In the genomic region with DNA sequence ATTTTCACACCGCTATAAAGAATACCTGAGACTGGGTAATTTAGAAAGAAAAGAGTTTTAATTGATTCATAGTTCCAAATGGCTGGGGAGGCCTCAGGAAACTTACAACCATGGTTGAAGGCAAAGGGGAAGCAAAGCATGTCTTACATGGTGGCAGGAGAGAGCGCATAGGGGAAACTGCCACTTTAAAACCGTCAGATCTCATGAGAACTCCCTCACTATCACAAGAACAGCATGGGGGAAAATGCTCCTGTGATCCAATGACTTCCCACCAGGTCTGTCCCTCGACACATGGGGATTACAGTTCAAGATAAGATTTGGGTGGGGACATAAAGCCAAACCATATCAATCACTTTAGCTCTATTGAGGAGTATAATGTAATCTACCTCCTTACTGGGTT, we compare ENCODE assay signal across 1 cellular context.
TF ChIP-seq lines count a peak whose summit lies in the region.

No MANE protein-coding gene starts in this region.

TF ChIP-seq in K562, 482 proteins besides CTCF, POLR2A, EP300 and RAD21 (continued from another document):
- no peak for TF ChIP-seq MBD1 (CRISPR knock-in tag; IDR thresholded peaks at IDR 0.05)
- TF ChIP-seq ZMIZ1 (IDR thresholded peaks at IDR 0.05; ENCODE audit: low read depth in 2 of 2, low read length in 2 of 2), result no peak
- TF ChIP-seq CBFA2T3 (IDR thresholded peaks at IDR 0.05), result 0 out of 2 replicates have a peak, but pooled peaks have one; percentile 43
- no peak for TF ChIP-seq CEBPB (tag; IDR thresholded peaks at IDR 0.05)
- TF ChIP-seq MLX (CRISPR knock-in tag; conservative IDR thresholded peaks at IDR 0.05), result no peak
- TF ChIP-seq KDM5B (IDR thresholded peaks at IDR 0.05; ENCODE audit: insufficient replicate concordance, low read depth, low read length), result no peak
- TF ChIP-seq, protein P1, sequence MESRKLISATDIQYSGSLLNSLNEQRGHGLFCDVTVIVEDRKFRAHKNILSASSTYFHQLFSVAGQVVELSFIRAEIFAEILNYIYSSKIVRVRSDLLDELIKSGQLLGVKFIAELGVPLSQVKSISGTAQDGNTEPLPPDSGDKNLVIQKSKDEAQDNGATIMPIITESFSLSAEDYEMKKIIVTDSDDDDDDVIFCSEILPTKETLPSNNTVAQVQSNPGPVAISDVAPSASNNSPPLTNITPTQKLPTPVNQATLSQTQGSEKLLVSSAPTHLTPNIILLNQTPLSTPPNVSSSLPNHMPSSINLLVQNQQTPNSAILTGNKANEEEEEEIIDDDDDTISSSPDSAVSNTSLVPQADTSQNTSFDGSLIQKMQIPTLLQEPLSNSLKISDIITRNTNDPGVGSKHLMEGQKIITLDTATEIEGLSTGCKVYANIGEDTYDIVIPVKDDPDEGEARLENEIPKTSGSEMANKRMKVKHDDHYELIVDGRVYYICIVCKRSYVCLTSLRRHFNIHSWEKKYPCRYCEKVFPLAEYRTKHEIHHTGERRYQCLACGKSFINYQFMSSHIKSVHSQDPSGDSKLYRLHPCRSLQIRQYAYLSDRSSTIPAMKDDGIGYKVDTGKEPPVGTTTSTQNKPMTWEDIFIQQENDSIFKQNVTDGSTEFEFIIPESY (CRISPR knock-in tag; IDR thresholded peaks at IDR 0.05), result peak; percentile 92
- TF ChIP-seq FUS (optimal IDR thresholded peaks at IDR 0.05; ENCODE audit: low read depth, low read length), result no peak
- no peak for TF ChIP-seq ZNF311 (CRISPR knock-in tag; IDR thresholded peaks at IDR 0.05)
- no peak for TF ChIP-seq IRF9 (tag; IDR thresholded peaks at IDR 0.05)
- peak; percentile 41; the same call in 1 of the 2 replicates for TF ChIP-seq FOXM1 (IDR thresholded peaks at IDR 0.05; ENCODE audit: low read depth)
- no peak for TF ChIP-seq FOXM1 (CRISPR knock-in tag; IDR thresholded peaks at IDR 0.05; ENCODE audit: low read depth)
- TF ChIP-seq TRIM24 (IDR thresholded peaks at IDR 0.05), result peak; percentile 21 to 52; a peak in 2 of 4 replicates
- no peak for TF ChIP-seq BRF2 (IDR thresholded peaks at IDR 0.05; ENCODE audit: borderline replicate concordance, insufficient read depth, insufficient read length)
- TF ChIP-seq CHAMP1 (IDR thresholded peaks at IDR 0.05), result peak; percentile 98
- TF ChIP-seq RB1 (IDR thresholded peaks at IDR 0.05; ENCODE audit: low read depth), result no peak
- TF ChIP-seq LEF1 (IDR thresholded peaks at IDR 0.05), result no peak
- no peak for TF ChIP-seq TARDBP (IDR thresholded peaks at IDR 0.05)
